Comparison of ENCODE assay signal across 27 cellular contexts in genomic region chrX:15233416-15234015, GRCh38. TPM values are rescaled to one million over a fixed set of nuclear protein-coding genes. Genes with fewer than 3 reads are reported as not detected.
DNase-seq lines count a peak whose midpoint lies in the region; ATAC-seq and TF ChIP-seq lines count a peak whose summit lies in the region.
"Had no signal": no experiment of that assay in that cellular context is flagged by ENCODE, and none has a peak within 500 bp of the region (broad histone marks: within the 10 kb centered on the region; RNA-seq: fewer than 3 reads in every experiment).

No MANE protein-coding gene starts in this region.

- H3K36me3 Mint-ChIP-seq in glutamatergic neuron (ENCODE audit: unreplicated experiment), result no peaks in the 10 kb centered on the region
- H3K36me3 Mint-ChIP-seq: activated naive CD4-positive, alpha-beta T cell treated with anti-CD3 and anti-CD28 coated beads, Interleukin-2, amount 50 U/mL, for 72 hours; CD4-positive, CD25-positive, alpha-beta regulatory T cell had no signal

- 36% methylated on average over 3 of the region's 3 CpGs for WGBS in hepatocyte (ENCODE audit: low lambda C conversion rate, missing lambda C conversion rate)

- H3K9me3 Mint-ChIP-seq in glutamatergic neuron (ENCODE audit: unreplicated experiment), result no peaks in the 10 kb centered on the region
- H3K9me3 Mint-ChIP-seq: activated naive CD4-positive, alpha-beta T cell treated with anti-CD3 and anti-CD28 coated beads, Interleukin-2, amount 50 U/mL, for 72 hours; CD4-positive, CD25-positive, alpha-beta regulatory T cell; central memory CD8-positive, alpha-beta T cell had no signal

- H3K4me1 ChIP-seq in hepatocyte (ENCODE audit: insufficient read depth), result no peaks in the 10 kb centered on the region
- H3K4me1 ChIP-seq: heart right ventricle, vagina had no signal

- no peaks in the 10 kb centered on the region for H4K20me1 ChIP-seq in hepatocyte (ENCODE audit: insufficient read depth, poor library complexity, severe bottlenecking)

- no peak overlapping the region for H2AFZ ChIP-seq in hepatocyte

- TF ChIP-seq CTCF in hepatocyte (IDR thresholded peaks at IDR 0.05; ENCODE audit: poor library complexity) (no peak), glutamatergic neuron (IDR thresholded peaks at IDR 0.05; ENCODE audit: partially characterized antibody, unreplicated experiment) (no peak)

- no peak for DNase-seq in activated CD4-positive, CD25-positive, alpha-beta regulatory T cell treated with anti-CD3 and anti-CD28 coated beads, Interleukin-2, amount 50 U/mL, for 72 hours
- DNase-seq in astrocyte of the hippocampus (ENCODE audit: low read depth, low spot score), result peak; percentile 9
- no peak for DNase-seq in hepatocyte (ENCODE audit: low spot score)
- no peak for DNase-seq in glutamatergic neuron
- DNase-seq in stimulated activated CD4-positive, alpha-beta T cell treated with anti-CD3 and anti-CD28 coated beads, Interleukin-4, amount 100 ng/mL, for 4 hours, result no peak
- DNase-seq in hypothalamus (lab: John Stamatoyannopoulos, UW), result no peak
- DNase-seq: activated CD4-positive, alpha-beta T cell treated with anti-CD3 and anti-CD28 coated beads for 36 hours; activated CD8-positive, alpha-beta T cell treated with anti-CD3 and anti-CD28 coated beads, Interleukin-2, amount 10 ng/mL, durations not matched to agents 7 days and 5 days; anterior cingulate cortex; heart right ventricle; KBM-7; left cardiac atrium; NCI-H1436; NCI-H2081 treated with DMSO at 0.1 percent for 48 hours; NCI-H345; NCI-H774; posterior cingulate gyrus; stimulated activated naive CD8-positive, alpha-beta T cell treated with anti-CD3 and anti-CD28 coated beads, Interleukin-15, Interleukin-2, amounts not matched to agents 100 U/mL and 50 U/mL, for 24 hours had no signal

- no peaks in the 10 kb centered on the region for H3K27me3 ChIP-seq in hepatocyte
- H3K27me3 ChIP-seq: vagina had no signal

- peak; percentile 82 to 83 for ATAC-seq in activated CD4-positive, CD25-positive, alpha-beta regulatory T cell treated with anti-CD3 and anti-CD28 coated beads, Interleukin-2, amount 50 U/mL, for 24 hours
- no peak for ATAC-seq in HG03135 (IDR thresholded peaks at IDR 0.05; ENCODE audit: unreplicated experiment)
- ATAC-seq: activated CD4-positive, alpha-beta T cell treated with anti-CD3 and anti-CD28 coated beads for 36 hours; activated CD8-positive, alpha-beta T cell treated with anti-CD3 and anti-CD28 coated beads, Interleukin-2, amount 10 ng/mL, durations not matched to agents 7 days and 5 days; activated naive CD4-positive, alpha-beta T cell treated with anti-CD3 and anti-CD28 coated beads, Interleukin-2, amount 50 U/mL, for 72 hours; heart right ventricle; left cardiac atrium; stimulated activated naive CD8-positive, alpha-beta T cell treated with anti-CD3 and anti-CD28 coated beads, Interleukin-15, Interleukin-2, amounts not matched to agents 100 U/mL and 50 U/mL, for 24 hours had no signal

- H3K9me3 ChIP-seq in hepatocyte (ENCODE audit: low read depth), result no peaks in the 10 kb centered on the region
- H3K9me3 ChIP-seq: heart right ventricle, thoracic aorta, vagina had no signal

- H3K27ac Mint-ChIP-seq in glutamatergic neuron (ENCODE audit: unreplicated experiment), result no peak overlapping the region
- H3K27ac Mint-ChIP-seq: activated CD4-positive, alpha-beta T cell treated with anti-CD3 and anti-CD28 coated beads for 36 hours; activated CD8-positive, alpha-beta T cell treated with anti-CD3 and anti-CD28 coated beads, Interleukin-2, amount 10 ng/mL, durations not matched to agents 7 days and 5 days; activated naive CD4-positive, alpha-beta T cell treated with anti-CD3 and anti-CD28 coated beads, Interleukin-2, amount 50 U/mL, for 72 hours; CD4-positive, CD25-positive, alpha-beta regulatory T cell had no signal

- no peaks in the 10 kb centered on the region for H3K79me2 ChIP-seq in hepatocyte

- H3K36me3 ChIP-seq in hepatocyte (replicated peaks; ENCODE audit: insufficient read depth, low read depth), result no peaks in the 10 kb centered on the region
- H3K36me3 ChIP-seq: heart right ventricle, thoracic aorta, vagina had no signal

- H3K4me2 ChIP-seq in hepatocyte, result no peak overlapping the region

- H3K27ac ChIP-seq in hepatocyte, result peak overlapping the region; percentile 25
- H3K27ac ChIP-seq: 22Rv1, heart right ventricle, RWPE1, thoracic aorta, vagina had no signal

- no peaks in the 10 kb centered on the region for H3K4me1 Mint-ChIP-seq in glutamatergic neuron (ENCODE audit: low read depth, unreplicated experiment)
- H3K4me1 Mint-ChIP-seq: activated CD4-positive, alpha-beta T cell treated with anti-CD3 and anti-CD28 coated beads for 36 hours; central memory CD8-positive, alpha-beta T cell had no signal

- H3K27me3 Mint-ChIP-seq in glutamatergic neuron (ENCODE audit: unreplicated experiment), result no peaks in the 10 kb centered on the region
- H3K27me3 Mint-ChIP-seq: CD4-positive, CD25-positive, alpha-beta regulatory T cell; central memory CD8-positive, alpha-beta T cell had no signal

- no peak overlapping the region for H3K4me3 ChIP-seq in hepatocyte
- H3K4me3 ChIP-seq: heart right ventricle, thoracic aorta, vagina had no signal

- H3K4me3 Mint-ChIP-seq in glutamatergic neuron (ENCODE audit: unreplicated experiment), result no peak overlapping the region
- H3K4me3 Mint-ChIP-seq: activated CD4-positive, alpha-beta T cell treated with anti-CD3 and anti-CD28 coated beads for 36 hours; activated CD8-positive, alpha-beta T cell treated with anti-CD3 and anti-CD28 coated beads, Interleukin-2, amount 10 ng/mL, durations not matched to agents 7 days and 5 days; CD4-positive, CD25-positive, alpha-beta regulatory T cell; central memory CD8-positive, alpha-beta T cell had no signal

- H3K9me2 ChIP-seq in hepatocyte (replicated peaks; ENCODE audit: insufficient read depth), result no peaks in the 10 kb centered on the region

RNA-seq across cellular contexts. Expression of gene ASB9, which starts 36.4 kb away (rescaled TPM):
- total RNA-seq in hepatocyte (6.0 and 10.0 TPM in 2 replicates), glutamatergic neuron (ENCODE audit: unreplicated experiment) (not detected)
- 4.1 and 4.7 TPM in 2 replicates for polyA plus RNA-seq in hepatocyte
- total RNA-seq: CD4-positive, CD25-positive, alpha-beta regulatory T cell had no signal
